Comparison of ENCODE assay signal across 31 cellular contexts in the genomic region with DNA sequence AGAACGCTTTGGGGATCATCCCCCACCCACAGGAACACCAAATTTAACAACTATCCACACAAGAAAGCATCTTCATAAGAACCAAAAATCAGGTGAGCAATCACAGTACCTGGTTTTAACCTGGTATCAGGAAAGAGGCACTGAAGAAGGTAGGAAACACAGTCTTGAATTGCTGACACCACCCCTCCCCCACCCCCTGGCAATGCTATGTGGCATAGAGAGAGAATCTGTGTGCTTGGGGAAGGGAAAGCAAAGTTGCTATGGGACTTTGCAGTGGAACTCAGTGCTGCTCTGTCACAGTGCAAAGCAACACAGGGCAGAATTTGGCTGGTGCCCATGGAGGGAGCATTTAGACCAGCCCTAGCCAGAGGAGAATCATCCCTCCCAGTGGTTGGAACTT.
"Had no signal": no experiment of that assay in that cellular context is flagged by ENCODE, and none has a peak within 500 bp of the region (broad histone marks: within the 10 kb centered on the region; RNA-seq: fewer than 3 reads in every experiment).

No MANE protein-coding gene starts in this region.

- ATAC-seq: activated CD4-positive, CD25-positive, alpha-beta regulatory T cell treated with anti-CD3 and anti-CD28 coated beads, Interleukin-2, amount 50 U/mL, for 24 hours; activated CD8-positive, alpha-beta T cell treated with anti-CD3 and anti-CD28 coated beads for 36 hours; activated T-cell treated with anti-CD3 and anti-CD28 coated beads, Interleukin-2, amount 50 U/mL, for 4 hours; activated T-helper 17 cell treated with anti-CD3 and anti-CD28 coated beads, Interleukin-2, amount 50 U/mL, for 72 hours; foreskin keratinocyte; gastrocnemius medialis; T-helper 17 cell had no signal

- FAIRE-seq: astrocyte, bronchial epithelial cell had no signal

- H3K27ac ChIP-seq: brain microvascular endothelial cell, coronary artery, dorsolateral prefrontal cortex, esophagus muscularis mucosa, foreskin keratinocyte, gastrocnemius medialis, VCaP had no signal

- DNase-seq: activated B cell treated with CpG ODN at 0.5 μM for 24 hours; activated CD4-positive, alpha-beta T cell treated with anti-CD3 and anti-CD28 coated beads for 48 hours; activated CD4-positive, alpha-beta T cell treated with anti-CD3 and anti-CD28 coated beads, Interleukin-2, amount 50 U/mL, for 1 hour; activated CD4-positive, alpha-beta T cell treated with anti-CD3 and anti-CD28 coated beads, Interleukin-2, amount 50 U/mL, for 48 hours; activated CD8-positive, alpha-beta memory T cell treated with anti-CD3 and anti-CD28 coated beads for 24 hours; activated CD8-positive, alpha-beta T cell treated with anti-CD3 and anti-CD28 coated beads for 36 hours; activated effector memory CD4-positive, alpha-beta T cell treated with Interleukin-2 at 50 U/mL for 16 hours; activated gamma-delta T cell treated with Interleukin-2 at 50 U/mL for 16 hours; activated naive CD4-positive, alpha-beta T cell treated with anti-CD3 and anti-CD28 coated beads, Interleukin-2, amount 50 U/mL, for 16 hours; activated naive CD4-positive, alpha-beta T cell treated with Interleukin-2 at 50 U/mL for 16 hours; activated T-cell treated with anti-CD3 and anti-CD28 coated beads, Interleukin-2, amount 50 U/mL, for 4 hours; amniotic stem cell; brain microvascular endothelial cell; dorsolateral prefrontal cortex; effector memory CD4-positive, alpha-beta T cell; erythroblast; foreskin keratinocyte; gastrocnemius medialis; T-helper 1 cell; T-helper 17 cell had no signal

- H3K4me3 ChIP-seq: coronary artery, dorsolateral prefrontal cortex, esophagus muscularis mucosa, gastrocnemius medialis had no signal

- H3K27ac Mint-ChIP-seq: activated B cell treated with CpG ODN at 0.5 μM for 24 hours; activated CD8-positive, alpha-beta T cell treated with anti-CD3 and anti-CD28 coated beads for 36 hours; activated naive CD8-positive, alpha-beta T cell; activated T-helper 17 cell treated with anti-CD3 and anti-CD28 coated beads, Interleukin-2, amount 50 U/mL, for 72 hours; dendritic cell treated with granulocyte-macrophage colony-stimulating factor and Interleukin-4, amounts not matched to agents 40 ng/mL and 50 ng/mL, for 4 days; T-helper 17 cell; T-helper 2 cell treated with Interferon-gamma antibody and Interleukin-4, amounts not matched to agents 5 μg/mL and 100 μg/mL, for 36 hours had no signal

- H3K4me3 Mint-ChIP-seq: activated B cell treated with CpG ODN at 0.5 μM for 24 hours; activated CD8-positive, alpha-beta T cell treated with anti-CD3 and anti-CD28 coated beads for 36 hours; activated naive CD8-positive, alpha-beta T cell; activated T-cell treated with anti-CD3 and anti-CD28 coated beads, Interleukin-2, amount 50 U/mL, for 4 hours; activated T-helper 17 cell treated with anti-CD3 and anti-CD28 coated beads, Interleukin-2, amount 50 U/mL, for 72 hours; central memory CD8-positive, alpha-beta T cell; dendritic cell treated with granulocyte-macrophage colony-stimulating factor and Interleukin-4, amounts not matched to agents 40 ng/mL and 50 ng/mL, for 4 days; T-helper 17 cell; T-helper 2 cell treated with Interferon-gamma antibody and Interleukin-4, amounts not matched to agents 5 μg/mL and 100 μg/mL, for 36 hours had no signal

- H3K4me1 Mint-ChIP-seq: activated B cell treated with CpG ODN at 0.5 μM for 24 hours; activated T-helper 17 cell treated with anti-CD3 and anti-CD28 coated beads, Interleukin-2, amount 50 U/mL, for 72 hours; central memory CD8-positive, alpha-beta T cell; T-helper 17 cell had no signal

- H3K9me3 Mint-ChIP-seq: activated B cell treated with CpG ODN at 0.5 μM for 24 hours; activated CD8-positive, alpha-beta T cell treated with anti-CD3 and anti-CD28 coated beads for 36 hours; activated T-cell treated with anti-CD3 and anti-CD28 coated beads, Interleukin-2, amount 50 U/mL, for 4 hours; activated T-helper 17 cell treated with anti-CD3 and anti-CD28 coated beads, Interleukin-2, amount 50 U/mL, for 72 hours; central memory CD8-positive, alpha-beta T cell; dendritic cell treated with granulocyte-macrophage colony-stimulating factor and Interleukin-4, amounts not matched to agents 40 ng/mL and 50 ng/mL, for 4 days; T-helper 2 cell treated with Interferon-gamma antibody and Interleukin-4, amounts not matched to agents 5 μg/mL and 100 μg/mL, for 36 hours had no signal

- H3K36me3 Mint-ChIP-seq: activated naive CD8-positive, alpha-beta T cell had no signal

- H3K9me3 ChIP-seq: esophagus muscularis mucosa, gastrocnemius medialis had no signal

- H3K4me1 ChIP-seq: esophagus muscularis mucosa, foreskin keratinocyte, gastrocnemius medialis had no signal

- H3K36me3 ChIP-seq: brain microvascular endothelial cell, esophagus muscularis mucosa, gastrocnemius medialis had no signal

- H3K27me3 ChIP-seq: brain microvascular endothelial cell, dorsolateral prefrontal cortex, esophagus muscularis mucosa, gastrocnemius medialis had no signal
